ENCODE assay signal across 31 cellular contexts in the genomic region with DNA sequence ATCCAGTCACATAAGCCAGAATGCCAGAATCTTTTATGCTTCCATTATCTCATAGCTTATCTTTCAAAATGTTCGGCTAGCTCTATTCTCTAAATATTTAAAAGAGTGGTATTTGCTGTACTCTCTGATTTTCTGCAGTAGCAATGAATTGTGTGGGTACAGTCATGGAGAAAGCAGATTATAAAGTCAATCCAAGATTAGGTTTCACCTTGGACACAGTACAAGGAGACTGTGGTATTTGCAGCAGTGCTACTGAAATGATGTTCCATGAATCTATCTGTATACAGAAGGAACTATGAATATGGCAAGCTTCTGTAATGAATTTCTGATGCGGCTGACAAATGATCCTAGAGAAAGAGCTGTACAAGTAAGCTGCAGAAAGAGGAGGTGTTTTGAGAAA.
"Had no signal": no experiment of that assay in that cellular context is flagged by ENCODE, and none has a peak within 500 bp of the region (broad histone marks: within the 10 kb centered on the region; RNA-seq: fewer than 3 reads in every experiment).

No MANE protein-coding gene starts in this region.

- H3K27ac ChIP-seq: adrenal gland, ascending aorta, body of pancreas, brain microvascular endothelial cell, breast epithelium, cardiac muscle cell had no signal

- H3K9me3 ChIP-seq: ascending aorta, body of pancreas, breast epithelium had no signal

- H3K4me3 ChIP-seq: adrenal gland, ascending aorta, body of pancreas, breast epithelium, cardiac muscle cell had no signal

- H3K4me1 ChIP-seq: adrenal gland, ascending aorta, body of pancreas, breast epithelium had no signal

- H3K36me3 ChIP-seq: adrenal gland, ascending aorta, brain microvascular endothelial cell, breast epithelium, cardiac muscle cell had no signal

- H3K27me3 ChIP-seq: adrenal gland, ascending aorta, body of pancreas, brain microvascular endothelial cell, breast epithelium, cardiac muscle cell had no signal

- DNase-seq: activated effector memory CD4-positive, alpha-beta T cell treated with anti-CD3 and anti-CD28 coated beads, Interleukin-2, amount 50 U/mL, for 16 hours; activated effector memory CD4-positive, alpha-beta T cell treated with Interleukin-2 at 50 U/mL for 16 hours; activated gamma-delta T cell; activated gamma-delta T cell treated with Interleukin-2 at 50 U/mL for 16 hours; activated naive CD4-positive, alpha-beta T cell; activated naive CD4-positive, alpha-beta T cell treated with anti-CD3 and anti-CD28 coated beads for 36 hours; activated naive CD4-positive, alpha-beta T cell treated with anti-CD3 and anti-CD28 coated beads, Interleukin-2, amount 10 ng/mL, durations not matched to agents 7 days and 5 days; activated naive CD4-positive, alpha-beta T cell treated with anti-CD3 and anti-CD28 coated beads, Interleukin-2, amount 50 U/mL, for 16 hours; activated naive CD4-positive, alpha-beta T cell treated with Interleukin-2 at 50 U/mL for 16 hours; activated naive CD8-positive, alpha-beta T cell treated with anti-CD3 and anti-CD28 coated beads for 36 hours; activated naive CD8-positive, alpha-beta T cell treated with anti-CD3 and anti-CD28 coated beads, Interleukin-2, amount 10 ng/mL, durations not matched to agents 7 days and 5 days; activated naive CD8-positive, alpha-beta T cell treated with anti-CD3 and anti-CD28 coated beads, Interleukin-2, amount 50 U/mL, for 24 hours; activated T-cell treated with anti-CD3 and anti-CD28 coated beads, Interleukin-2, amount 50 U/mL, for 24 hours; activated T-cell treated with anti-CD3 and anti-CD28 coated beads, Interleukin-2, amount 50 U/mL, for 4 hours; activated T-cell treated with anti-CD3 and anti-CD28 coated beads, Interleukin-2, amount 50 U/mL, for 48 hours; activated T-cell treated with anti-CD3 and anti-CD28 coated beads, Interleukin-2, amount 50 U/mL, for 72 hours; adrenal gland; amniotic stem cell; amygdala; anterior cingulate cortex; aorta; body of pancreas; brain microvascular endothelial cell; caudate nucleus; central memory CD4-positive, alpha-beta T cell; cerebellar nuclear complex had no signal

- ATAC-seq: activated naive CD4-positive, alpha-beta T cell treated with anti-CD3 and anti-CD28 coated beads, Interleukin-2, amount 50 U/mL, for 72 hours; activated naive CD8-positive, alpha-beta T cell treated with anti-CD3 and anti-CD28 coated beads, Interleukin-2, amount 50 U/mL, for 24 hours; activated T-cell treated with anti-CD3 and anti-CD28 coated beads, Interleukin-2, amount 50 U/mL, for 4 hours; activated T-cell treated with anti-CD3 and anti-CD28 coated beads, Interleukin-2, amount 50 U/mL, for 72 hours; activated T-helper 17 cell treated with anti-CD3 and anti-CD28 coated beads, Interleukin-2, amount 50 U/mL, for 72 hours; body of pancreas had no signal
